1 cellular context compared by ENCODE assay signal in the genomic region with DNA sequence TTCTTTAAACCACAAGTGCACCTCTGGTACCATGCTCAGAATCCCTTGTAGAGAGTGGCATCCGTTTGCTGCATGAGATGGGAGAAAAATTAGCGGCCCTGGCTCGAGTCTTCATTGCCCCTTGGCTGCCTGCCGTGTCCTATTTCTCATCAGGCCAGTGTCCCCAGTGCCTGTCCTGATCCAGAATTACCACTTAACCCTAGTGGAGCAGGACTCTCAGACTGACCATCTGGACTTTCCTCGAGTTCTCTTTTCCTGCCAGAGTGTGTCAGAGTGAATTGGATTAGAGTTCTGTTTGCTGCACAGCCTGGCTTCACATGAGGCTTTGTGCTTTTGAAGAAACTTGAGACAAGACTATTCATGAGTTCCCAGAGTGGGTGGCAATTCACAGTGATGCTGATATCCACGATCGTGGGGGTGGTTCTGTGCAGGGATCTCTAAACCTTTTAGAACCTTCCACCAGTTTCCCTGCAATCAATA.
TF ChIP-seq lines count a peak whose summit lies in the region.

No MANE protein-coding gene starts in this region.

TF ChIP-seq in IMR-90, 13 proteins besides CTCF, POLR2A, EP300 and RAD21 (continued from another document):
- TF ChIP-seq, protein P1, sequence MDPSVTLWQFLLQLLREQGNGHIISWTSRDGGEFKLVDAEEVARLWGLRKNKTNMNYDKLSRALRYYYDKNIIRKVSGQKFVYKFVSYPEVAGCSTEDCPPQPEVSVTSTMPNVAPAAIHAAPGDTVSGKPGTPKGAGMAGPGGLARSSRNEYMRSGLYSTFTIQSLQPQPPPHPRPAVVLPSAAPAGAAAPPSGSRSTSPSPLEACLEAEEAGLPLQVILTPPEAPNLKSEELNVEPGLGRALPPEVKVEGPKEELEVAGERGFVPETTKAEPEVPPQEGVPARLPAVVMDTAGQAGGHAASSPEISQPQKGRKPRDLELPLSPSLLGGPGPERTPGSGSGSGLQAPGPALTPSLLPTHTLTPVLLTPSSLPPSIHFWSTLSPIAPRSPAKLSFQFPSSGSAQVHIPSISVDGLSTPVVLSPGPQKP (IDR thresholded peaks at IDR 0.05; ENCODE audit: borderline replicate concordance, low read depth, low read length), result no peak
- TF ChIP-seq FOS (IDR thresholded peaks at IDR 0.05; ENCODE audit: low read depth, low read length) (no peak), BHLHE40 (IDR thresholded peaks at IDR 0.05; ENCODE audit: low read depth, low read length) (no peak), NFE2L2 (IDR thresholded peaks at IDR 0.05; ENCODE audit: low read depth, low read length) (no peak), CHD1 (IDR thresholded peaks at IDR 0.05; ENCODE audit: low read depth, low read length) (no peak), CEBPB (IDR thresholded peaks at IDR 0.05; ENCODE audit: low read depth, low read length) (no peak), RCOR1 (IDR thresholded peaks at IDR 0.05; ENCODE audit: insufficient replicate concordance, low read length) (no peak)
- TF ChIP-seq, protein P2, sequence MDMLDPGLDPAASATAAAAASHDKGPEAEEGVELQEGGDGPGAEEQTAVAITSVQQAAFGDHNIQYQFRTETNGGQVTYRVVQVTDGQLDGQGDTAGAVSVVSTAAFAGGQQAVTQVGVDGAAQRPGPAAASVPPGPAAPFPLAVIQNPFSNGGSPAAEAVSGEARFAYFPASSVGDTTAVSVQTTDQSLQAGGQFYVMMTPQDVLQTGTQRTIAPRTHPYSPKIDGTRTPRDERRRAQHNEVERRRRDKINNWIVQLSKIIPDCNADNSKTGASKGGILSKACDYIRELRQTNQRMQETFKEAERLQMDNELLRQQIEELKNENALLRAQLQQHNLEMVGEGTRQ (IDR thresholded peaks at IDR 0.05; ENCODE audit: low read depth, low read length), result no peak
